In genomic region chr12:132761032-132761910, GRCh38 we compare ENCODE assay signal across 8 cellular contexts. TPM values are rescaled to one million over a fixed set of nuclear protein-coding genes. Genes with fewer than 3 reads are reported as not detected.
DNase-seq lines count a peak whose midpoint lies in the region; ATAC-seq and TF ChIP-seq lines count a peak whose summit lies in the region.

ANKLE2 (minus strand) TSS chr12:132761832; CDS start chr12:132761798, 34 bp downstream.

- H3K4me1 ChIP-seq in BLaER1 (peaks cover 67% of the 10 kb centered on the region), osteoblast (ENCODE audit: insufficient read depth, low read length) (peaks cover 14% of the 10 kb centered on the region), testis (peaks cover 11% of the 10 kb centered on the region)

- peak within 1 kb of the TSS; percentile 85 for H3K4me2 ChIP-seq in BLaER1
- peak within 1 kb of the TSS; percentile 89 for H3K4me2 ChIP-seq in osteoblast (ENCODE audit: insufficient read depth, low read length)

- H3K4me3 ChIP-seq in BLaER1 (peak within 1 kb of the TSS; percentile 96), osteoblast (ENCODE audit: insufficient read depth, low read length) (peak within 1 kb of the TSS; percentile 81), testis (peak within 1 kb of the TSS; percentile 89 to 96)

- peaks cover 56% of the 10 kb centered on the region for H3K79me2 ChIP-seq in osteoblast (ENCODE audit: insufficient read depth, low read length)

- DNase-seq in GM19238 (ENCODE audit: insufficient read length, low spot score) (peak; percentile 66), RWPE1 (ENCODE audit: low spot score) (peak; percentile 45), activated gamma-delta T cell treated with Interleukin-2 at 50 U/mL for 16 hours (peak; percentile 58), foreskin melanocyte (peak; percentile 51), osteoblast (ENCODE audit: insufficient read length, low spot score, missing footprints) (peak; percentile 97), testis (peak; percentile 56)

- CTCF ChIA-PET in RWPE1 (lab: Yijun Ruan, JAX): interaction anchor here (0.7 kb wide), 1 partner anchor 21 kb away, joined by 3 read pairs; no protein-coding TSS in a partner anchor

- H3K9me3 ChIP-seq in BLaER1 (no peaks in the 10 kb centered on the region), osteoblast (ENCODE audit: low read depth, low read length) (no peaks in the 10 kb centered on the region), testis (no peaks in the 10 kb centered on the region)

- H4K20me1 ChIP-seq in BLaER1 (peaks cover 52% of the 10 kb centered on the region), osteoblast (ENCODE audit: insufficient read depth, low read length) (peaks cover 38% of the 10 kb centered on the region)

- H3K27ac ChIP-seq in BLaER1 (peak within 1 kb of the TSS; percentile 98), RWPE1 (peak within 1 kb of the TSS; percentile 98), osteoblast (ENCODE audit: low read depth, low read length) (peak within 1 kb of the TSS; percentile 95), testis (peak within 1 kb of the TSS; percentile 93 to 94)

- no peaks in the 10 kb centered on the region for H3K27me3 ChIP-seq in BLaER1
- no peaks in the 10 kb centered on the region for H3K27me3 ChIP-seq in osteoblast (ENCODE audit: insufficient read depth, low read length)
- no peaks in the 10 kb centered on the region for H3K27me3 ChIP-seq in testis

- TF ChIP-seq CTCF in RWPE1 (conservative IDR thresholded peaks at IDR 0.05; ENCODE audit: low read depth): no peak
- TF ChIP-seq CTCF in osteoblast (IDR thresholded peaks at IDR 0.05; ENCODE audit: extremely low read depth, low read depth, low read length): no peak
- no peak for TF ChIP-seq CTCF in testis (IDR thresholded peaks at IDR 0.05)

- 0 to 1% methylated on average over 19 to 85 of the region's 95 CpGs for WGBS in testis, 2 donors

- H3K9ac ChIP-seq in BLaER1: peak within 1 kb of the TSS; percentile 97

- intact Hi-C loops in testis (cut with DNase I; ENCODE audit: low total_unique reads): no loop called here

- POLR2A ChIA-PET in RWPE1 (lab: Yijun Ruan, JAX; ENCODE audit: low non-redundant PET): interaction anchor here (0.5 kb wide), 1 partner anchor 409 kb away, joined by 4 read pairs; no protein-coding TSS in a partner anchor

- H3K36me3 ChIP-seq in BLaER1 (peaks cover 41% of the 10 kb centered on the region), osteoblast (ENCODE audit: insufficient read depth, low read length) (peaks cover 12% of the 10 kb centered on the region), testis (ENCODE audit: low read depth, missing control alignments) (no peaks in the 10 kb centered on the region)

- peak; percentile 47 for ATAC-seq in HG03354 (IDR thresholded peaks at IDR 0.05; ENCODE audit: poor library complexity, severe bottlenecking, unreplicated experiment)

- no peak for TF ChIP-seq POLR2A in testis (IDR thresholded peaks at IDR 0.05)

- peak within 1 kb of the TSS; percentile 77 for H2AFZ ChIP-seq in osteoblast (ENCODE audit: low read length)

RNA-seq across cellular contexts. Expression of gene ANKLE2, which starts in this region (rescaled TPM):
- total RNA-seq in osteoblast (79.9 and 86.1 TPM in 2 replicates), testis (100 to 1,000 TPM; 103 to 120 TPM)
- polyA plus RNA-seq in testis (ENCODE audit: insufficient read depth, low read depth, low replicate concordance): 204 TPM

Comparison
In these comparisons a context has a peak if more than half of its experiments do, and no peak if none do; other contexts are left out.
1. Peak in every context shown above with its lines: DNase-seq, ATAC-seq, H3K4me3 ChIP-seq and H3K27ac ChIP-seq.
2. DNase-seq: peak in every context shown above with its lines; median percentile 97 in osteoblast; 66 in GM19238; 58 in activated gamma-delta T cell treated with Interleukin-2 at 50 U/mL for 16 hours; 56 in testis; 51 in foreskin melanocyte; 45 in RWPE1.